ENCODE assay signal across 10 cellular contexts in genomic region chr4:55768291-55768690, GRCh38. TPM values are rescaled to one million over a fixed set of nuclear protein-coding genes. Genes with fewer than 3 reads are reported as not detected.
DNase-seq lines count a peak whose midpoint lies in the region; TF ChIP-seq lines count a peak whose summit lies in the region.
"Had no signal": no experiment of that assay in that cellular context is flagged by ENCODE, and none has a peak within 500 bp of the region (broad histone marks: within the 10 kb centered on the region; RNA-seq: fewer than 3 reads in every experiment).

No MANE protein-coding gene starts in this region.

- DNase-seq in HFF-Myc (ENCODE audit: extremely low read depth, low read depth) (peak; percentile 31), SW480 (ENCODE audit: low spot score) (peak; percentile 33), foreskin fibroblast (peak; percentile 44 to 71), stromal cell of bone marrow (ENCODE audit: low read depth) (peak; percentile 75), NCI-H2081 treated with DMSO at 0.1 percent for 48 hours (lab: John Stamatoyannopoulos, UW) (no peak), GM13977 (ENCODE audit: low spot score) (no peak), immature natural killer cell (no peak)
- DNase-seq: activated CD4-positive, alpha-beta T cell treated with anti-CD3 and anti-CD28 coated beads, Interleukin-2, amount 50 U/mL, for 4 hours; activated naive CD8-positive, alpha-beta T cell treated with anti-CD3 and anti-CD28 coated beads, Interleukin-2, amount 50 U/mL, for 24 hours; nucleus accumbens had no signal

- in situ Hi-C loops in GM13977 (cut with MboI; ENCODE audit: low pct_unique_long_range_greater_than_20kb, low sequenced_read_pairs, unreplicated experiment): no loop called here

- H3K9me3 Mint-ChIP-seq in immature natural killer cell: peaks cover 0 to 3% (median 0%) of the 10 kb centered on the region in 6 donors
- H3K9me3 Mint-ChIP-seq: activated naive CD8-positive, alpha-beta T cell treated with anti-CD3 and anti-CD28 coated beads, Interleukin-2, amount 50 U/mL, for 24 hours had no signal

- no peak overlapping the region for H3K27ac Mint-ChIP-seq in immature natural killer cell
- H3K27ac Mint-ChIP-seq: activated naive CD8-positive, alpha-beta T cell treated with anti-CD3 and anti-CD28 coated beads, Interleukin-2, amount 50 U/mL, for 24 hours had no signal

- H3K36me3 Mint-ChIP-seq in immature natural killer cell: no peaks in the 10 kb centered on the region

- peaks cover 0 to 4% (median 2%) of the 10 kb centered on the region in 3 donors for H3K27me3 Mint-ChIP-seq in immature natural killer cell (ENCODE audit: low read depth in 3 of 3)

- H3K4me3 ChIP-seq in HFF-Myc (replicated peaks; ENCODE audit: low read depth, low read length) (no peak overlapping the region), foreskin fibroblast (ENCODE audit: low read depth in 1 of 2, low read length in 2 of 2) (no peak overlapping the region)

- H3K4me3 Mint-ChIP-seq in immature natural killer cell: no peak overlapping the region
- H3K4me3 Mint-ChIP-seq: activated naive CD8-positive, alpha-beta T cell treated with anti-CD3 and anti-CD28 coated beads, Interleukin-2, amount 50 U/mL, for 24 hours had no signal

- no peaks in the 10 kb centered on the region for H3K4me1 Mint-ChIP-seq in immature natural killer cell
- H3K4me1 Mint-ChIP-seq: activated naive CD8-positive, alpha-beta T cell treated with anti-CD3 and anti-CD28 coated beads, Interleukin-2, amount 50 U/mL, for 24 hours had no signal

- TF ChIP-seq CTCF in HFF-Myc (IDR thresholded peaks at IDR 0.05; ENCODE audit: low read depth, low read length, missing control alignments) (no peak), foreskin fibroblast (IDR thresholded peaks at IDR 0.05; ENCODE audit: low read depth, low read length) (no peak), GM13977 (IDR thresholded peaks at IDR 0.05; ENCODE audit: extremely low read depth, insufficient read depth, missing control alignments) (no peak)

RNA-seq across cellular contexts. Expression of gene EXOC1L, which starts 51.3 kb away (rescaled TPM):
- under 1 TPM in 2 of 3 donors, not detected in 1; 0.59 to 0.62 TPM for polyA plus RNA-seq in immature natural killer cell

Comparison
In these comparisons a context has a peak if more than half of its experiments do, and no peak if none do; other contexts are left out.
1. DNase-seq: peak in HFF-Myc (single experiment), SW480 (single experiment), foreskin fibroblast (2 of 2) and stromal cell of bone marrow (single experiment); none in NCI-H2081 treated with DMSO at 0.1 percent for 48 hours (single experiment), GM13977 (single experiment) and immature natural killer cell (0 of 3).